Comparison of ENCODE assay signal across 22 cellular contexts in genomic region chr3:35744419-35744818, GRCh38.
A peak's percentile ranks its signal among the peaks of the same experiment; 100 is the strongest.
DNase-seq lines count a peak whose midpoint lies in the region; ATAC-seq, FAIRE-seq and TF ChIP-seq lines count a peak whose summit lies in the region.
"Had no signal": no experiment of that assay in that cellular context is flagged by ENCODE, and none has a peak within 500 bp of the region (broad histone marks: within the 10 kb centered on the region; RNA-seq: fewer than 3 reads in every experiment).

No MANE protein-coding gene starts in this region.

- intact Hi-C loops in HepG2 (cut with micrococcal nuclease; ENCODE audit: unreplicated experiment): no loop called here

- H3K36me3 Mint-ChIP-seq in endodermal cell (ENCODE audit: low read depth): no peaks in the 10 kb centered on the region

- in situ Hi-C loops in HepG2 (cut with HindIII; ENCODE audit: extremely low pct_ligation_motif_present, low pct_unique_long_range_greater_than_20kb): no loop called here

- H3K36me3 ChIP-seq in endodermal cell (ENCODE audit: control insufficient read depth, insufficient read depth, low read length) (no peaks in the 10 kb centered on the region), HepG2 (replicated peaks in 1 of 2; ENCODE audit: control insufficient read depth in 1 of 2, insufficient read depth in 2 of 2, low read length in 2 of 2) (no peaks in the 10 kb centered on the region)
- H3K36me3 ChIP-seq: adrenal gland, pancreas, SJCRH30, spleen, suprapubic skin, vagina had no signal

- POLR2A ChIA-PET in HepG2 (lab: Yijun Ruan, JAX): no interaction called here

- peaks cover 10% of the 10 kb centered on the region for H3K4me1 Mint-ChIP-seq in endodermal cell

- BruUV-seq in HepG2 (replicated peaks; lab: Mats Ljungman, UMichigan): no TSS peak

- TF ChIP-seq POLR2A in HepG2 (IDR thresholded peaks at IDR 0.05; ENCODE audit: insufficient read depth in 1 of 2, low read depth in 2 of 2, low read length in 2 of 2): no peak

- no peak overlapping the region for H3K4me3 Mint-ChIP-seq in endodermal cell
- H3K4me3 Mint-ChIP-seq: HFFc6 had no signal

- H4K20me1 ChIP-seq in HepG2 (ENCODE audit: insufficient read depth, low read length): no peaks in the 10 kb centered on the region

- H3K27me3 Mint-ChIP-seq in endodermal cell (ENCODE audit: insufficient read depth): peaks cover 62% of the 10 kb centered on the region

- H3K4me3 ChIP-seq in endodermal cell (ENCODE audit: low read length) (no peak overlapping the region), HepG2 (replicated peaks in 1 of 3; ENCODE audit: insufficient read depth in 1 of 3, low read depth in 2 of 3, low read length in 3 of 3) (no peak overlapping the region)
- H3K4me3 ChIP-seq: adrenal gland, pancreas, SJCRH30, spleen, suprapubic skin, vagina had no signal

- DNase-seq in endodermal cell (peak; percentile 76), HepG2 (ENCODE audit: low spot score) (no peak), substantia nigra (lab: John Stamatoyannopoulos, UW) (peak in 21 of 49 donors; percentile 6 to 66 (median 24)), D341Med (ENCODE audit: low spot score) (no peak), T-helper 9 cell (no peak)
- DNase-seq: adrenal gland; AML-193; Caco-2; HFFc6; Kasumi-1; NCI-H1417; NCI-H774; pancreas; SJCRH30; spleen; stimulated activated CD8-positive, alpha-beta memory T cell treated with anti-CD3 and anti-CD28 coated beads, Interleukin-4, amount 100 ng/mL, for 48 hours had no signal

- no peak for TF ChIP-seq EP300 in HepG2 (IDR thresholded peaks at IDR 0.05; ENCODE audit: low read depth in 2 of 2, low read length in 2 of 2)
- no peak for TF ChIP-seq EP300 in HepG2 (CRISPR knock-in tag; IDR thresholded peaks at IDR 0.05; ENCODE audit: borderline replicate concordance)

- peaks cover 5% of the 10 kb centered on the region for H3K4me1 ChIP-seq in endodermal cell (ENCODE audit: control insufficient read depth, insufficient read depth, low read length)
- no peaks in the 10 kb centered on the region for H3K4me1 ChIP-seq in HepG2 (ENCODE audit: insufficient read depth, low read length)
- H3K4me1 ChIP-seq: adrenal gland, Caco-2, pancreas, SJCRH30, spleen, suprapubic skin, vagina had no signal

- H3K9me3 Mint-ChIP-seq in endodermal cell: no peaks in the 10 kb centered on the region

- H3K9ac ChIP-seq in endodermal cell (ENCODE audit: extremely low read depth, low read length, poor library complexity, severe bottlenecking) (no peak overlapping the region), HepG2 (ENCODE audit: insufficient read depth, low read depth, low read length) (no peak overlapping the region)

- no peak for FAIRE-seq in HepG2 (lab: Jason Lieb, UNC)
- FAIRE-seq: endothelial cell of umbilical vein, GM19239, pancreas had no signal

- H3K9me3 ChIP-seq in endodermal cell (ENCODE audit: control insufficient read depth, low read length): no peaks in the 10 kb centered on the region
- no peaks in the 10 kb centered on the region for H3K9me3 ChIP-seq in HepG2 (ENCODE audit: low read length)
- H3K9me3 ChIP-seq: adrenal gland, Caco-2, pancreas, SJCRH30, spleen, suprapubic skin, vagina had no signal

- ATAC-seq in HepG2: peak; percentile 30; the same call in 1 of the 3 replicates
- ATAC-seq in GM21447 (IDR thresholded peaks at IDR 0.05; ENCODE audit: unreplicated experiment): no peak

- no peak for TF ChIP-seq CTCF in endodermal cell (conservative IDR thresholded peaks at IDR 0.05)
- no peak for TF ChIP-seq CTCF in HepG2 (CRISPR knock-in tag; IDR thresholded peaks at IDR 0.05)

- H3K27ac ChIP-seq in angular gyrus (ENCODE audit: low read depth, low read length) (peak overlapping the region; percentile 6), endodermal cell (ENCODE audit: low read depth, low read length) (no peak overlapping the region), HepG2 (ENCODE audit: extremely low read length, insufficient read depth, low read length) (no peak overlapping the region), substantia nigra (ENCODE audit: low read depth, low read length, poor library complexity, severe bottlenecking) (peak overlapping the region; percentile 16)
- H3K27ac ChIP-seq: adrenal gland, pancreas, SJCRH30, spleen, suprapubic skin, vagina had no signal

- 0 out of 2 replicates have a peak overlapping the region, but pooled peaks have one; percentile 12 for H3K4me2 ChIP-seq in HepG2 (ENCODE audit: low read depth, low read length)

- H3K27ac Mint-ChIP-seq in endodermal cell: no peak overlapping the region
- H3K27ac Mint-ChIP-seq: HFFc6 had no signal

- CTCF ChIA-PET in HepG2 (lab: Yijun Ruan, JAX; ENCODE audit: low intra/inter-chr PET ratio, low total read pairs): no interaction called here

- H3K27me3 ChIP-seq in endodermal cell (ENCODE audit: control insufficient read depth, insufficient read depth, low read length, poor library complexity, severe bottlenecking): peaks cover 23% of the 10 kb centered on the region
- no peaks in the 10 kb centered on the region for H3K27me3 ChIP-seq in HepG2 (ENCODE audit: control insufficient read depth in 1 of 2, insufficient read depth in 2 of 2, low read length in 2 of 2)
- H3K27me3 ChIP-seq: adrenal gland, SJCRH30, spleen, suprapubic skin, vagina had no signal

- WGBS in endodermal cell (ENCODE audit: insufficient coverage in 1 of 2, insufficient read length in 1 of 2), 2 experiments: 14 to 34% methylated on average over 4 to 9 of the region's 10 CpGs
- 3% methylated on average over 10 of the region's 10 CpGs for WGBS in HepG2 (ENCODE audit: low lambda C conversion rate)

- no peaks in the 10 kb centered on the region for H3K79me2 ChIP-seq in HepG2 (ENCODE audit: insufficient read depth, low read length)

- peak overlapping the region; percentile 54 for H2AFZ ChIP-seq in HepG2 (ENCODE audit: low read length)

- TF ChIP-seq RAD21 in HepG2 (CRISPR knock-in tag; IDR thresholded peaks at IDR 0.05): no peak

TF ChIP-seq in HepG2, 621 proteins besides CTCF, POLR2A, EP300 and RAD21:
- TF ChIP-seq ZNF883 (CRISPR knock-in tag; IDR thresholded peaks at IDR 0.05; ENCODE audit: not compliant biosample characterization) (no peak), ZNF263 (CRISPR knock-in tag; IDR thresholded peaks at IDR 0.05) (no peak), HIC2 (CRISPR knock-in tag; IDR thresholded peaks at IDR 0.05; ENCODE audit: low read depth) (no peak), ETV6 (CRISPR knock-in tag; conservative IDR thresholded peaks at IDR 0.05) (no peak), ZNF777 (CRISPR knock-in tag; IDR thresholded peaks at IDR 0.05) (no peak), JDP2 (CRISPR knock-in tag; IDR thresholded peaks at IDR 0.05; ENCODE audit: borderline replicate concordance) (no peak), JARID2 (CRISPR knock-in tag; IDR thresholded peaks at IDR 0.05; ENCODE audit: insufficient replicate concordance) (no peak), ZNF720 (CRISPR knock-in tag; IDR thresholded peaks at IDR 0.05) (no peak), BCL3 (CRISPR knock-in tag; IDR thresholded peaks at IDR 0.05) (no peak), SP4 (CRISPR knock-in tag; IDR thresholded peaks at IDR 0.05) (no peak)

Comparison
In these comparisons a context has a peak if more than half of its experiments do, and no peak if none do; other contexts are left out.
1. H3K27ac ChIP-seq: peak in angular gyrus (single experiment) and substantia nigra (single experiment); none in endodermal cell (single experiment) and HepG2 (single experiment).